In genomic region chr16:57688487-57688986, GRCh38 we compare ENCODE assay signal across 30 cellular contexts. TPM values are rescaled to one million over a fixed set of nuclear protein-coding genes. Genes with fewer than 3 reads are reported as not detected.
DNase-seq lines count a peak whose midpoint lies in the region; ATAC-seq, FAIRE-seq and TF ChIP-seq lines count a peak whose summit lies in the region.
"Had no signal": no experiment of that assay in that cellular context is flagged by ENCODE, and none has a peak within 500 bp of the region (broad histone marks: within the 10 kb centered on the region; RNA-seq: fewer than 3 reads in every experiment).

No MANE protein-coding gene starts in this region.

- POLR2A ChIA-PET in A549 (lab: Yijun Ruan, JAX) = no interaction called here
- POLR2A ChIA-PET in CD8-positive, alpha-beta memory T cell (lab: Charles Lee) = no interaction called here
- POLR2A ChIA-PET in activated CD8-positive, alpha-beta T cell treated with anti-CD3 and anti-CD28 coated beads for 36 hours (lab: Charles Lee) = no interaction called here

- TF ChIP-seq CTCF in A549 (IDR thresholded peaks at IDR 0.05) (no peak), GM20000 (IDR thresholded peaks at IDR 0.05; ENCODE audit: extremely low read depth, missing control alignments) (no peak)
- no peak for TF ChIP-seq CTCF in activated CD8-positive, alpha-beta T cell treated with anti-CD3 and anti-CD28 coated beads for 36 hours (IDR thresholded peaks at IDR 0.05)

- TF ChIP-seq POLR2A in A549 (IDR thresholded peaks at IDR 0.05; ENCODE audit: low read length) = no peak

- TF ChIP-seq EP300 in A549 (IDR thresholded peaks at IDR 0.05) = no peak

- H3K4me3 ChIP-seq in A549 = no peak overlapping the region
- no peak overlapping the region for H3K4me3 ChIP-seq in CD8-positive, alpha-beta memory T cell (ENCODE audit: low read length)
- H3K4me3 ChIP-seq: body of pancreas, HAP-1, left ventricle myocardium inferior, PC-9, right lobe of liver had no signal

- intact Hi-C loops in activated CD8-positive, alpha-beta T cell treated with anti-CD3 and anti-CD28 coated beads for 36 hours (cut with micrococcal nuclease) = no loop called here

- peaks cover 12% of the 10 kb centered on the region for H3K4me1 ChIP-seq in A549
- peaks cover 13% of the 10 kb centered on the region for H3K4me1 ChIP-seq in CD8-positive, alpha-beta memory T cell (ENCODE audit: insufficient read depth, low read length)
- H3K4me1 ChIP-seq: HAP-1 had no signal

- FAIRE-seq in A549 (lab: Jason Lieb, UNC) = no peak
- FAIRE-seq: islet of Langerhans had no signal

- in situ Hi-C loops in G401 (cut with HindIII; ENCODE audit: low sequenced_read_pairs) = no loop called here

- 81% methylated on average over 3 of the region's 4 CpGs for WGBS in A549 (ENCODE audit: missing lambda C conversion rate)

- H3K9me3 Mint-ChIP-seq in CD8-positive, alpha-beta memory T cell = no peaks in the 10 kb centered on the region
- no peaks in the 10 kb centered on the region for H3K9me3 Mint-ChIP-seq in activated CD8-positive, alpha-beta T cell treated with anti-CD3 and anti-CD28 coated beads for 36 hours
- H3K9me3 Mint-ChIP-seq in naive B cell = no peaks in the 10 kb centered on the region
- H3K9me3 Mint-ChIP-seq: mesothelial cell of epicardium; nephron progenitor cell; stimulated activated memory B cell treated with anti-CD40 and anti-IgM and Interleukin-4, amounts not matched to agents 10 μg/mL and 1 μg/mL and 100 μg/mL, for 72 hours had no signal

- ATAC-seq in A549 = no peak
- no peak for ATAC-seq in activated CD8-positive, alpha-beta T cell treated with anti-CD3 and anti-CD28 coated beads for 36 hours
- no peak for ATAC-seq in naive B cell (ENCODE audit: low read depth in 2 of 2)
- ATAC-seq: Right ventricle myocardium inferior had no signal

- H3K4me1 Mint-ChIP-seq in CD8-positive, alpha-beta memory T cell = peaks cover 13 to 17% (median 13%) of the 10 kb centered on the region in 3 donors
- peaks cover 20% of the 10 kb centered on the region for H3K4me1 Mint-ChIP-seq in activated CD8-positive, alpha-beta T cell treated with anti-CD3 and anti-CD28 coated beads for 36 hours (ENCODE audit: low read depth)
- peaks cover 17 to 33% (median 23%) of the 10 kb centered on the region in 3 donors for H3K4me1 Mint-ChIP-seq in naive B cell

- peak overlapping the region; percentile 25; the same call in 1 of the 3 replicates for H3K4me2 ChIP-seq in A549
- H3K4me2 ChIP-seq: PC-9 had no signal

- CTCF ChIA-PET in A549 (lab: Yijun Ruan, JAX) = interaction anchor here (1.3 to 2.0 kb wide), 3 partner anchors 7 to 113 kb away, joined by 3 to 5 read pairs (median 4); no protein-coding TSS in a partner anchor
- CTCF ChIA-PET in CD8-positive, alpha-beta memory T cell (lab: Charles Lee) = no interaction called here
- CTCF ChIA-PET in activated CD8-positive, alpha-beta T cell treated with anti-CD3 and anti-CD28 coated beads for 36 hours (lab: Charles Lee) = interaction anchor here (1.2 to 2.0 kb wide), 2 partner anchors 39 to 40 kb away, joined by 3 to 7 read pairs; no protein-coding TSS in a partner anchor

- no peaks in the 10 kb centered on the region for H3K27me3 ChIP-seq in CD8-positive, alpha-beta memory T cell (ENCODE audit: insufficient read depth, low read length, poor library complexity, severe bottlenecking)
- H3K27me3 ChIP-seq: body of pancreas, right lobe of liver had no signal

- H3K36me3 Mint-ChIP-seq in CD8-positive, alpha-beta memory T cell = peaks cover 0 to 1% (median 0%) of the 10 kb centered on the region in 3 donors
- H3K36me3 Mint-ChIP-seq in activated CD8-positive, alpha-beta T cell treated with anti-CD3 and anti-CD28 coated beads for 36 hours (ENCODE audit: low read depth) = no peaks in the 10 kb centered on the region
- no peaks in the 10 kb centered on the region for H3K36me3 Mint-ChIP-seq in naive B cell
- H3K36me3 Mint-ChIP-seq: mesothelial cell of epicardium; stimulated activated memory B cell treated with anti-CD40 and anti-IgM and Interleukin-4, amounts not matched to agents 10 μg/mL and 1 μg/mL and 100 μg/mL, for 72 hours had no signal

- peak overlapping the region in 1 of 2 experiments; percentile 54; a peak in 1 of 6 replicates for H3K27ac ChIP-seq in A549
- H3K27ac ChIP-seq in CD8-positive, alpha-beta memory T cell (ENCODE audit: low read depth, low read length) = peak overlapping the region; percentile 71
- H3K27ac ChIP-seq: left ventricle myocardium inferior, PC-9, right lobe of liver had no signal

- peaks cover 1 to 4% of the 10 kb centered on the region in 2 donors for H3K27me3 Mint-ChIP-seq in CD8-positive, alpha-beta memory T cell
- H3K27me3 Mint-ChIP-seq in activated CD8-positive, alpha-beta T cell treated with anti-CD3 and anti-CD28 coated beads for 36 hours = no peaks in the 10 kb centered on the region
- H3K27me3 Mint-ChIP-seq in naive B cell = no peaks in the 10 kb centered on the region
- H3K27me3 Mint-ChIP-seq: stimulated activated memory B cell treated with anti-CD40 and anti-IgM and Interleukin-4, amounts not matched to agents 10 μg/mL and 1 μg/mL and 100 μg/mL, for 72 hours had no signal

- DNase-seq in A549 (ENCODE audit: low read depth in 1 of 2, low spot score in 1 of 2) (no peak), naive B cell (no peak), medulla oblongata (ENCODE audit: extremely low spot score) (no peak), SHP77 (lab: John Stamatoyannopoulos, UW) (no peak), G401 (ENCODE audit: low spot score) (no peak), GM20000 (ENCODE audit: low spot score) (no peak)
- no peak for DNase-seq in CD8-positive, alpha-beta memory T cell
- DNase-seq in activated CD8-positive, alpha-beta T cell treated with anti-CD3 and anti-CD28 coated beads for 36 hours = no peak
- DNase-seq: ACHN; activated effector memory CD4-positive, alpha-beta T cell treated with Interleukin-2 at 50 U/mL for 16 hours; activated T-cell treated with anti-CD3 and anti-CD28 coated beads for 4 hours; Calu3; cerebellar nuclear complex; left ventricle myocardium inferior; NCI-H1092; NCI-H187 treated with DMSO at 0.1 percent for 48 hours; NCI-H524 treated with DMSO at 0.1 percent for 48 hours; nephron progenitor cell; NK-92 treated with Interleukin-12 subunit alpha and Interleukin-12 subunit beta, amount 100 ng/mL, for 24 hours; PC-9; stimulated activated CD4-positive, alpha-beta T cell treated with anti-CD3 and anti-CD28 coated beads, Interleukin-4, amount 100 ng/mL, for 24 hours had no signal

- peak overlapping the region in 7 of 8 donors; percentile 30 to 94 (median 66) for H3K27ac Mint-ChIP-seq in CD8-positive, alpha-beta memory T cell
- peak overlapping the region; percentile 88 for H3K27ac Mint-ChIP-seq in activated CD8-positive, alpha-beta T cell treated with anti-CD3 and anti-CD28 coated beads for 36 hours
- H3K27ac Mint-ChIP-seq in naive B cell = peak overlapping the region in 5 of 6 donors; percentile 76 to 97 (median 93)
- H3K27ac Mint-ChIP-seq: mesothelial cell of epicardium had no signal

- no peak overlapping the region for H3K4me3 Mint-ChIP-seq in CD8-positive, alpha-beta memory T cell
- no peak overlapping the region for H3K4me3 Mint-ChIP-seq in activated CD8-positive, alpha-beta T cell treated with anti-CD3 and anti-CD28 coated beads for 36 hours
- no peak overlapping the region for H3K4me3 Mint-ChIP-seq in naive B cell
- H3K4me3 Mint-ChIP-seq: mesothelial cell of epicardium; nephron progenitor cell; stimulated activated memory B cell treated with anti-CD40 and anti-IgM and Interleukin-4, amounts not matched to agents 10 μg/mL and 1 μg/mL and 100 μg/mL, for 72 hours had no signal

- no peak for TF ChIP-seq RAD21 in A549 (conservative IDR thresholded peaks at IDR 0.05 in 1 of 2, IDR thresholded peaks at IDR 0.05 in 1 of 2)

- H3K9me3 ChIP-seq in A549 = no peaks in the 10 kb centered on the region
- no peaks in the 10 kb centered on the region for H3K9me3 ChIP-seq in CD8-positive, alpha-beta memory T cell (ENCODE audit: low read length)
- H3K9me3 ChIP-seq: body of pancreas, HAP-1, left ventricle myocardium inferior, right lobe of liver had no signal

- H3K36me3 ChIP-seq in CD8-positive, alpha-beta memory T cell (ENCODE audit: insufficient read depth, low read length) = no peaks in the 10 kb centered on the region
- H3K36me3 ChIP-seq: HAP-1, left ventricle myocardium inferior, right lobe of liver had no signal

RNA-seq across cellular contexts. Expression of gene DRC7, which starts 6.1 kb away (rescaled TPM):
- 0.17 and 0.28 TPM in 2 replicates for polyA plus RNA-seq in A549 (2011; rRNA removed)
- polyA plus RNA-seq in A549 (2012; cell fraction: cytosol; rRNA removed) = 0.05 and 0.19 TPM in 2 replicates
- polyA plus RNA-seq in A549 (2012; cell fraction: nucleus; rRNA removed) = 0.11 and 0.20 TPM in 2 replicates
- polyA plus RNA-seq in A549 (2017; fragmentation: RNase III; extraction: RNeasy Plus Mini Kit Qiagen cat#74134 plus additional on column Dnase treatment) = 0.10 to 0.28 TPM (median 0.10 TPM) in 3 replicates
- 0.91 TPM in 1 of 2 replicates, not detected in the other for polyA minus RNA-seq in A549 (2011; rRNA and poly(A)+ RNA removed)
- not detected for total RNA-seq in CD8-positive, alpha-beta memory T cell
- not detected for polyA plus RNA-seq in CD8-positive, alpha-beta memory T cell
- total RNA-seq in activated CD8-positive, alpha-beta T cell treated with anti-CD3 and anti-CD28 coated beads for 36 hours = under 1 TPM in 1 of 2 experiments, not detected in 1; 0.58 TPM
- not detected for polyA plus RNA-seq in naive B cell (ENCODE audit: low read depth in 6 of 6)
- total RNA-seq in G401 (2014; rRNA removed; shearing (Covaris generic)) = 0.37 TPM in 1 of 2 replicates, not detected in the other
- total RNA-seq: Calu3, left ventricle myocardium inferior, mesothelial cell of epicardium, posterior vena cava, Right ventricle myocardium inferior had no signal
- polyA plus RNA-seq: BJ had no signal

RNA-seq across cellular contexts. Expression of gene ADGRG3, which starts 20.4 kb away (rescaled TPM):
- 0.45 and 0.77 TPM in 2 replicates for polyA plus RNA-seq in A549 (2011; rRNA removed)
- 0.17 and 0.22 TPM in 2 replicates for polyA plus RNA-seq in A549 (2012; cell fraction: cytosol; rRNA removed)
- polyA plus RNA-seq in A549 (2012; cell fraction: nucleus; rRNA removed) = 0.70 and 0.87 TPM in 2 replicates
- polyA plus RNA-seq in A549 (2017; fragmentation: RNase III; extraction: RNeasy Plus Mini Kit Qiagen cat#74134 plus additional on column Dnase treatment) = 0.17 to 0.34 TPM (median 0.25 TPM) in 3 replicates
- polyA minus RNA-seq in A549 (2011; rRNA and poly(A)+ RNA removed) = 0.41 and 1.2 TPM in 2 replicates
- total RNA-seq in CD8-positive, alpha-beta memory T cell = not detected
- polyA plus RNA-seq in CD8-positive, alpha-beta memory T cell = not detected
- not detected for total RNA-seq in activated CD8-positive, alpha-beta T cell treated with anti-CD3 and anti-CD28 coated beads for 36 hours
- polyA plus RNA-seq in naive B cell (ENCODE audit: low read depth in 6 of 6) = under 1 TPM in 2 of 6 donors, not detected in 4; 0.11 to 0.55 TPM
- total RNA-seq in G401 (2014; rRNA removed; shearing (Covaris generic)) = not detected in 2 replicates
- total RNA-seq: Calu3, mesothelial cell of epicardium, PC-9 had no signal
- polyA plus RNA-seq: BJ had no signal

RNA-seq across cellular contexts. Expression of gene KATNB1, which starts 47.0 kb away (rescaled TPM):
- polyA plus RNA-seq in A549 (2011; rRNA removed) (18.6 and 21.1 TPM in 2 replicates), A549 (2017; fragmentation: RNase III; extraction: RNeasy Plus Mini Kit Qiagen cat#74134 plus additional on column Dnase treatment) (18.1 to 21.0 TPM (median 19.1 TPM) in 3 replicates), naive B cell (ENCODE audit: low read depth in 6 of 6) (10 to 100 TPM in 3 of 6 donors, 1 to 10 TPM in 3; 6.1 to 27.2 (median 10.0) TPM)
- polyA plus RNA-seq in A549 (2012; cell fraction: cytosol; rRNA removed) = 43.2 and 53.0 TPM in 2 replicates
- polyA plus RNA-seq in A549 (2012; cell fraction: nucleus; rRNA removed) = 124 and 158 TPM in 2 replicates
- polyA minus RNA-seq in A549 (2011; rRNA and poly(A)+ RNA removed) = 14.3 and 22.3 TPM in 2 replicates
- total RNA-seq in CD8-positive, alpha-beta memory T cell = 10 to 100 TPM; 50.2 to 53.0 TPM
- 29.7 TPM for polyA plus RNA-seq in CD8-positive, alpha-beta memory T cell
- 10 to 100 TPM; 35.1 to 39.6 TPM for total RNA-seq in activated CD8-positive, alpha-beta T cell treated with anti-CD3 and anti-CD28 coated beads for 36 hours
- total RNA-seq in G401 (2014; rRNA removed; shearing (Covaris generic)) = 46.6 and 55.6 TPM in 2 replicates
